ENCODE assay signal across 24 cellular contexts in genomic region chr16:65200374-65200773, GRCh38.
DNase-seq lines count a peak whose midpoint lies in the region; ATAC-seq, FAIRE-seq and TF ChIP-seq lines count a peak whose summit lies in the region.
"Had no signal": no experiment of that assay in that cellular context is flagged by ENCODE, and none has a peak within 500 bp of the region (broad histone marks: within the 10 kb centered on the region; RNA-seq: fewer than 3 reads in every experiment).

No MANE protein-coding gene starts in this region.

- WGBS in mammary epithelial cell (ENCODE audit: low coverage, missing lambda C conversion rate): 53% methylated on average over 3 of the region's 3 CpGs

- H3K9me3 Mint-ChIP-seq in MCF 10A (ENCODE audit: unreplicated experiment): peaks cover 71% of the 10 kb centered on the region
- H3K9me3 Mint-ChIP-seq in CD8-positive, alpha-beta T cell: peaks cover 2% of the 10 kb centered on the region
- H3K9me3 Mint-ChIP-seq: GM23338, H9 had no signal

- H3K4me3 ChIP-seq in mammary epithelial cell (replicated peaks in 1 of 3; ENCODE audit: insufficient read depth in 1 of 3, low read depth in 2 of 3, low read length in 3 of 3) (no peak overlapping the region), endothelial cell of umbilical vein (replicated peaks in 1 of 3; ENCODE audit: insufficient read depth in 1 of 3, low read depth in 1 of 3, low read length in 3 of 3) (no peak overlapping the region), osteoblast (ENCODE audit: insufficient read depth, low read length) (no peak overlapping the region)
- no peak overlapping the region for H3K4me3 ChIP-seq in CD8-positive, alpha-beta T cell (ENCODE audit: low read depth, low read length)
- H3K4me3 ChIP-seq: BLaER1, GM12878, GM23338 had no signal

- H3K27ac ChIP-seq in mammary epithelial cell (ENCODE audit: insufficient read depth, low read depth, low read length) (no peak overlapping the region), RWPE1 (no peak overlapping the region), endothelial cell of umbilical vein (ENCODE audit: insufficient read depth, low read depth, low read length) (no peak overlapping the region), osteoblast (ENCODE audit: low read depth, low read length) (no peak overlapping the region)
- no peak overlapping the region for H3K27ac ChIP-seq in CD8-positive, alpha-beta T cell (ENCODE audit: low read depth, low read length)
- H3K27ac ChIP-seq: 22Rv1, BLaER1, C4-2B had no signal

- in situ Hi-C loops in mammary epithelial cell (cut with MboI; ENCODE audit: low sequenced_read_pairs in 2 of 2): no loop called here

- no peaks in the 10 kb centered on the region for H3K9me1 ChIP-seq in endothelial cell of umbilical vein (replicated peaks; ENCODE audit: control insufficient read depth, extremely low read depth, insufficient read depth, low read length)

- FAIRE-seq in endothelial cell of umbilical vein (lab: Jason Lieb, UNC): no peak
- FAIRE-seq: A204.1, D721Med, GM12878 had no signal

- no peaks in the 10 kb centered on the region for H3K27me3 Mint-ChIP-seq in MCF 10A (ENCODE audit: insufficient read depth, unreplicated experiment)
- H3K27me3 Mint-ChIP-seq in CD8-positive, alpha-beta T cell (ENCODE audit: low read depth): no peaks in the 10 kb centered on the region
- H3K27me3 Mint-ChIP-seq: B cell; CD4-positive, CD25-positive, alpha-beta regulatory T cell; CD8-positive, alpha-beta memory T cell had no signal

- H3K27me3 ChIP-seq in mammary epithelial cell (ENCODE audit: insufficient read depth, low read length): no peaks in the 10 kb centered on the region
- H3K27me3 ChIP-seq in endothelial cell of umbilical vein (ENCODE audit: control insufficient read depth in 2 of 2, insufficient read depth in 2 of 2, low read length in 2 of 2): no peaks in the 10 kb centered on the region
- no peaks in the 10 kb centered on the region for H3K27me3 ChIP-seq in osteoblast (ENCODE audit: insufficient read depth, low read length)
- H3K27me3 ChIP-seq in CD8-positive, alpha-beta T cell (ENCODE audit: insufficient read depth, low read length): no peaks in the 10 kb centered on the region
- H3K27me3 ChIP-seq: BLaER1 had no signal

- no peaks in the 10 kb centered on the region for H3K4me1 Mint-ChIP-seq in MCF 10A (ENCODE audit: insufficient read depth, unreplicated experiment)
- no peaks in the 10 kb centered on the region for H3K4me1 Mint-ChIP-seq in CD8-positive, alpha-beta T cell (ENCODE audit: low read depth)
- H3K4me1 Mint-ChIP-seq: B cell; CD4-positive, CD25-positive, alpha-beta regulatory T cell; CD8-positive, alpha-beta memory T cell; GM23338; H9 had no signal

- dilution Hi-C loops in mammary epithelial cell (cut with HindIII; ENCODE audit: low sequenced_read_pairs): no loop called here
- dilution Hi-C loops in endothelial cell of umbilical vein (cut with MboI; ENCODE audit: extremely low pct_ligation_motif_present, low sequenced_read_pairs): no loop called here

- H2AFZ ChIP-seq in mammary epithelial cell (ENCODE audit: low read depth, low read length) (no peak overlapping the region), endothelial cell of umbilical vein (ENCODE audit: low read depth, low read length) (no peak overlapping the region), osteoblast (ENCODE audit: low read length) (no peak overlapping the region)
- H2AFZ ChIP-seq: GM23338 had no signal

- H3K79me2 ChIP-seq in mammary epithelial cell (ENCODE audit: insufficient read depth, low read length) (no peaks in the 10 kb centered on the region), endothelial cell of umbilical vein (ENCODE audit: control insufficient read depth, insufficient read depth, low read length) (no peaks in the 10 kb centered on the region), osteoblast (ENCODE audit: insufficient read depth, low read length) (no peaks in the 10 kb centered on the region)

- BruUV-seq in MCF 10A (replicated peaks; lab: Mats Ljungman, UMichigan): no TSS peak
- BruUV-seq in mammary epithelial cell (replicated peaks; lab: Mats Ljungman, UMichigan): no TSS peak
- BruUV-seq in endothelial cell of umbilical vein (replicated peaks; lab: Mats Ljungman, UMichigan): no TSS peak

- TF ChIP-seq POLR2A in endothelial cell of umbilical vein (IDR thresholded peaks at IDR 0.05; ENCODE audit: low read depth, low read length): no peak

- peak; percentile 41 for DNase-seq in MCF 10A (ENCODE audit: unreplicated experiment)
- DNase-seq in mammary epithelial cell: no peak
- peak; percentile 21 for DNase-seq in RWPE1 (ENCODE audit: low spot score)
- DNase-seq in endothelial cell of umbilical vein (ENCODE audit: low read depth, low spot score): no peak
- DNase-seq in osteoblast (ENCODE audit: insufficient read length, low spot score, missing footprints): no peak
- DNase-seq in inferior parietal cortex (ENCODE audit: extremely low spot score): no peak
- no peak for DNase-seq in CD8-positive, alpha-beta T cell
- no peak for DNase-seq in Right ventricle myocardium superior
- DNase-seq: CD4-positive, CD25-positive, alpha-beta regulatory T cell; CD8-positive, alpha-beta memory T cell; DMS 273 treated with DMSO at 0.1 percent for 48 hours; DMS79; EL; GDM1; H9 had no signal

- H3K9ac ChIP-seq in mammary epithelial cell (ENCODE audit: insufficient read depth, low read length) (no peak overlapping the region), endothelial cell of umbilical vein (replicated peaks; ENCODE audit: extremely low read depth, insufficient read depth, low read length) (no peak overlapping the region)
- H3K9ac ChIP-seq: BLaER1 had no signal

- H3K4me3 Mint-ChIP-seq in MCF 10A (ENCODE audit: unreplicated experiment): no peak overlapping the region
- H3K4me3 Mint-ChIP-seq in CD8-positive, alpha-beta T cell: no peak overlapping the region
- H3K4me3 Mint-ChIP-seq: B cell; CD4-positive, CD25-positive, alpha-beta regulatory T cell; CD8-positive, alpha-beta memory T cell; GM23338; H9 had no signal

- CTCF ChIA-PET in MCF 10A (lab: Yijun Ruan, JAX) (interaction anchor here (0.7 kb wide), 1 partner anchor 1012 kb away, joined by 3 read pairs; no protein-coding TSS in a partner anchor), mammary epithelial cell (lab: Charles Lee; ENCODE audit: low non-redundant PET) (no interaction called here), RWPE1 (lab: Yijun Ruan, JAX) (no interaction called here), endothelial cell of umbilical vein (lab: Charles Lee) (interaction anchor here (1.0 kb wide), 1 partner anchor 11 kb away, joined by 3 read pairs; no protein-coding TSS in a partner anchor)
- CTCF ChIA-PET in CD8-positive, alpha-beta T cell (lab: Charles Lee): no interaction called here

- H4K20me1 ChIP-seq in mammary epithelial cell (ENCODE audit: insufficient read depth, low read length) (no peaks in the 10 kb centered on the region), endothelial cell of umbilical vein (replicated peaks; ENCODE audit: control insufficient read depth, extremely low read depth, insufficient read depth, low read length) (no peaks in the 10 kb centered on the region), osteoblast (ENCODE audit: insufficient read depth, low read length) (no peaks in the 10 kb centered on the region)
- H4K20me1 ChIP-seq: BLaER1 had no signal

- no peak overlapping the region for H3K4me2 ChIP-seq in mammary epithelial cell (ENCODE audit: insufficient read depth, low read depth, low read length)
- H3K4me2 ChIP-seq in endothelial cell of umbilical vein (ENCODE audit: insufficient read depth, low read length): no peak overlapping the region
- peak overlapping the region; percentile 11 for H3K4me2 ChIP-seq in osteoblast (ENCODE audit: insufficient read depth, low read length)
- H3K4me2 ChIP-seq: BLaER1, GM23338 had no signal

- intact Hi-C loops in MCF 10A (cut with micrococcal nuclease): no loop called here
- intact Hi-C loops in mammary epithelial cell (cut with micrococcal nuclease): no loop called here
- intact Hi-C loops in endothelial cell of umbilical vein (cut with micrococcal nuclease): no loop called here
- intact Hi-C loops in CD8-positive, alpha-beta T cell (cut with DNase I, micrococcal nuclease): no loop called here
- intact Hi-C loops in Right ventricle myocardium superior (cut with DNase I): no loop called here

- no peak for TF ChIP-seq CTCF in MCF 10A (IDR thresholded peaks at IDR 0.05; ENCODE audit: unreplicated experiment)
- TF ChIP-seq CTCF in mammary epithelial cell (conservative IDR thresholded peaks at IDR 0.05 in 1 of 2, IDR thresholded peaks at IDR 0.05 in 1 of 2; ENCODE audit: extremely low read depth in 1 of 2, insufficient read depth in 1 of 2, low read depth in 1 of 2, low read length in 2 of 2): no peak
- TF ChIP-seq CTCF in RWPE1 (conservative IDR thresholded peaks at IDR 0.05; ENCODE audit: low read depth): no peak
- no peak for TF ChIP-seq CTCF in endothelial cell of umbilical vein (IDR thresholded peaks at IDR 0.05; ENCODE audit: extremely low read depth in 1 of 2, insufficient read depth in 1 of 2, low read depth in 1 of 2, low read length in 2 of 2)
- TF ChIP-seq CTCF in osteoblast (IDR thresholded peaks at IDR 0.05; ENCODE audit: extremely low read depth, low read depth, low read length): no peak
- no peak for TF ChIP-seq CTCF in CD8-positive, alpha-beta T cell (IDR thresholded peaks at IDR 0.05)

- POLR2A ChIA-PET in MCF 10A (lab: Yijun Ruan, JAX): no interaction called here
- POLR2A ChIA-PET in RWPE1 (lab: Yijun Ruan, JAX; ENCODE audit: low non-redundant PET): no interaction called here
- POLR2A ChIA-PET in endothelial cell of umbilical vein (lab: Charles Lee): no interaction called here
- POLR2A ChIA-PET in CD8-positive, alpha-beta T cell (lab: Charles Lee): no interaction called here

- H3K4me1 ChIP-seq in mammary epithelial cell (ENCODE audit: insufficient read depth, low read length): peaks cover 9% of the 10 kb centered on the region
- H3K4me1 ChIP-seq in endothelial cell of umbilical vein (ENCODE audit: control insufficient read depth, extremely low read depth, insufficient read depth, low read length): no peaks in the 10 kb centered on the region
- peaks cover 11% of the 10 kb centered on the region for H3K4me1 ChIP-seq in osteoblast (ENCODE audit: insufficient read depth, low read length)
- H3K4me1 ChIP-seq in CD8-positive, alpha-beta T cell (ENCODE audit: insufficient read depth, low read length): no peaks in the 10 kb centered on the region
- H3K4me1 ChIP-seq: BLaER1 had no signal

- no peaks in the 10 kb centered on the region for H3K36me3 Mint-ChIP-seq in MCF 10A (ENCODE audit: insufficient read depth, unreplicated experiment)
- H3K36me3 Mint-ChIP-seq in CD8-positive, alpha-beta T cell: no peaks in the 10 kb centered on the region
- H3K36me3 Mint-ChIP-seq: CD4-positive, CD25-positive, alpha-beta regulatory T cell; CD8-positive, alpha-beta memory T cell had no signal

- no peak overlapping the region for H3K27ac Mint-ChIP-seq in MCF 10A (ENCODE audit: low read depth, unreplicated experiment)
- no peak overlapping the region for H3K27ac Mint-ChIP-seq in CD8-positive, alpha-beta T cell
- H3K27ac Mint-ChIP-seq: B cell; CD4-positive, CD25-positive, alpha-beta regulatory T cell; CD8-positive, alpha-beta memory T cell; GM23338; H9 had no signal

- ATAC-seq in CD8-positive, alpha-beta T cell: no peak
- no peak for ATAC-seq in Right ventricle myocardium superior (ENCODE audit: poor library complexity)
- ATAC-seq: GM12878, GM23338, HCT116 had no signal

- no peaks in the 10 kb centered on the region for H3K9me3 ChIP-seq in mammary epithelial cell (replicated peaks; ENCODE audit: insufficient read depth, low read length)
- no peaks in the 10 kb centered on the region for H3K9me3 ChIP-seq in endothelial cell of umbilical vein (replicated peaks; ENCODE audit: control insufficient read depth, insufficient read depth, low read length)
- H3K9me3 ChIP-seq in osteoblast (ENCODE audit: low read depth, low read length): no peaks in the 10 kb centered on the region
- H3K9me3 ChIP-seq in CD8-positive, alpha-beta T cell (ENCODE audit: low read length): no peaks in the 10 kb centered on the region
- H3K9me3 ChIP-seq: BLaER1 had no signal

- H3K36me3 ChIP-seq in mammary epithelial cell (ENCODE audit: insufficient read depth, low read length) (no peaks in the 10 kb centered on the region), endothelial cell of umbilical vein (ENCODE audit: control insufficient read depth in 2 of 2, extremely low read depth in 1 of 2, insufficient read depth in 2 of 2, low read length in 2 of 2) (no peaks in the 10 kb centered on the region), osteoblast (ENCODE audit: insufficient read depth, low read length) (no peaks in the 10 kb centered on the region)
- no peaks in the 10 kb centered on the region for H3K36me3 ChIP-seq in CD8-positive, alpha-beta T cell (ENCODE audit: insufficient read depth, low read length)
- H3K36me3 ChIP-seq: BLaER1 had no signal

Comparison
In these comparisons a context has a peak if more than half of its experiments do, and no peak if none do; other contexts are left out.
1. DNase-seq: peak in MCF 10A (single experiment) and RWPE1 (single experiment); none in mammary epithelial cell (single experiment), endothelial cell of umbilical vein (single experiment), osteoblast (single experiment), inferior parietal cortex (single experiment), CD8-positive, alpha-beta T cell (0 of 7) and Right ventricle myocardium superior (single experiment).
2. CTCF ChIA-PET loops: an anchor here in MCF 10A (0.7 kb wide) and endothelial cell of umbilical vein (1.0 kb wide); none called in mammary epithelial cell, RWPE1 and CD8-positive, alpha-beta T cell.